In the genomic region with DNA sequence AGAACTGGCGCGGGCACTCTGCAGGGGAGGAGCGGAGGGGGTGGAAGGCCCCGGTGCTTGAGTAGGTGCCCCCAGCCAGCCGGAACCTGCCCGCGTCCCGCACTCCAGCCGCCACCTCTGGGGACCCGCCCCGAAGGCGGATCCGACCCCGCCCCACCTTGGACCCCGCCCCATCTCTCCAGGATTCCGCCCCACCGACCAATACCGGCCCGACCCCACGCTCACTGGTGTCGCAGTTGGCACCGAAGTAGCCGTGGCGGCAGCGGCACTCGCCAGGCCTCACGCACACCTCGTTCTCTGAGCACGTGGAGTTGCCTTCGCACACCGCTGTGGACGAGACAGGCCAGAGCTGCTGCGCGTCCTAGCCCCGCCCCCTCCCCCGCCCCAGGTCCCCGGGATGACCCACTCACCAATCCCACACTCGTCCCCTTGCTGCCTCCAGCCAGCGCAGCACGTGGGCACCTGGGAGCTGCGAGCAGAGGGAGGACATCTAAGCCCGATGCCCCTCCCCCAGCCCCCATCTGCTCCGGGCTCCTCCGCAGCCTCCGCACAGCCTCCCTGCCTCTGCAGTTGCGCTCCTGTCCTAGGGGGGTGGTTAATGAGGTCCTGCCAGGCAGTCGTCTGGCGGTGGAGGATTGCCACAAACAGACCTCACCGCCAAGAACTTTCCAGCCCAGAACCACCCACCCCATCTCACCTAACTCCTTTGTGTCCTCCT, we compare ENCODE assay signal across 1 cellular context.
TF ChIP-seq lines count a peak whose summit lies in the region.

No MANE protein-coding gene starts in this region.

TF ChIP-seq in K562, 482 proteins besides CTCF, POLR2A, EP300 and RAD21 (continued from another document and continues in another):
- TF ChIP-seq USF2 (CRISPR knock-in tag; IDR thresholded peaks at IDR 0.05) (peak; percentile 19; the same call in 1 of the 2 replicates), HLTF (IDR thresholded peaks at IDR 0.05) (no peak), KDM1A (IDR thresholded peaks at IDR 0.05) (no peak), KAT2B (IDR thresholded peaks at IDR 0.05; ENCODE audit: low read depth, low read length) (no peak), ZNF224 (CRISPR knock-in tag; IDR thresholded peaks at IDR 0.05) (no peak), ZNF507 (tag; conservative IDR thresholded peaks at IDR 0.05) (no peak), ZKSCAN3 (CRISPR knock-in tag; IDR thresholded peaks at IDR 0.05) (no peak), CCAR2 (IDR thresholded peaks at IDR 0.05; ENCODE audit: low read depth, low read length) (no peak), ZNF143 (CRISPR knock-in tag; IDR thresholded peaks at IDR 0.05) (no peak), DDX20 (tag; IDR thresholded peaks at IDR 0.05; ENCODE audit: low read depth) (no peak), ARHGAP35 (IDR thresholded peaks at IDR 0.05; ENCODE audit: partially characterized antibody) (no peak), SP1 (CRISPR knock-in tag; IDR thresholded peaks at IDR 0.05) (no peak), FOS (IDR thresholded peaks at IDR 0.05; ENCODE audit: extremely low read depth, insufficient read length) (no peak), CBX3 (IDR thresholded peaks at IDR 0.05; ENCODE audit: borderline replicate concordance in 1 of 2, low read length in 2 of 2) (peak in 1 of 2 experiments; percentile 71; a peak in 1 of 3 replicates), ZBTB26 (CRISPR knock-in tag; IDR thresholded peaks at IDR 0.05) (no peak), ZNF274 (IDR thresholded peaks at IDR 0.05; ENCODE audit: borderline replicate concordance, low read depth, low read length) (no peak), SIN3A (IDR thresholded peaks at IDR 0.05; ENCODE audit: borderline replicate concordance in 2 of 2, control insufficient read depth in 1 of 2, low read depth in 2 of 2, low read length in 2 of 2) (0 out of 4 replicates have a peak, but pooled peaks of 1 of the 2 experiments have one; percentile 8), PTBP1 (IDR thresholded peaks at IDR 0.05; ENCODE audit: low read depth, low read length) (no peak), MLX (CRISPR knock-in tag; conservative IDR thresholded peaks at IDR 0.05) (no peak), SRSF7 (optimal IDR thresholded peaks at IDR 0.05; ENCODE audit: low read depth, low read length) (no peak), CBFA2T3 (IDR thresholded peaks at IDR 0.05) (no peak), EWSR1 (IDR thresholded peaks at IDR 0.05; ENCODE audit: borderline replicate concordance, low read depth, partially characterized antibody) (no peak), SMARCA4 (IDR thresholded peaks at IDR 0.05) (no peak), ZNF280A (IDR thresholded peaks at IDR 0.05; ENCODE audit: low read depth, partially characterized antibody) (no peak), CEBPG (CRISPR knock-in tag; IDR thresholded peaks at IDR 0.05) (0 out of 2 replicates have a peak, but pooled peaks have one; percentile 36), CEBPG (tag; conservative IDR thresholded peaks at IDR 0.05 in 1 of 2, IDR thresholded peaks at IDR 0.05 in 1 of 2) (no peak), ZNF239 (CRISPR knock-in tag; IDR thresholded peaks at IDR 0.05) (no peak), DIDO1 (tag; IDR thresholded peaks at IDR 0.05; ENCODE audit: low read depth) (no peak), HMGXB4 (CRISPR knock-in tag; IDR thresholded peaks at IDR 0.05) (no peak), MEIS2 (IDR thresholded peaks at IDR 0.05; ENCODE audit: partially characterized antibody) (no peak), ZNF764 (CRISPR knock-in tag; IDR thresholded peaks at IDR 0.05; ENCODE audit: low read depth) (no peak; the same call in 1 of the 2 replicates), RBFOX2 (IDR thresholded peaks at IDR 0.05; ENCODE audit: low read depth, low read length) (0 out of 2 replicates have a peak, but pooled peaks have one; percentile 4), TCFL5 (CRISPR knock-in tag; conservative IDR thresholded peaks at IDR 0.05) (no peak), ZNF707 (CRISPR knock-in tag; conservative IDR thresholded peaks at IDR 0.05) (no peak), SMARCE1 (IDR thresholded peaks at IDR 0.05) (no peak), ZNF696 (CRISPR knock-in tag; conservative IDR thresholded peaks at IDR 0.05) (no peak), PHB (CRISPR knock-in tag; IDR thresholded peaks at IDR 0.05) (no peak), HDAC1 (IDR thresholded peaks at IDR 0.05) (0 out of 4 replicates have a peak, but pooled peaks of 1 of the 2 experiments have one; percentile 21), AFF4 (CRISPR knock-in tag; IDR thresholded peaks at IDR 0.05) (no peak), TCF3 (CRISPR knock-in tag; IDR thresholded peaks at IDR 0.05) (no peak), PCBP2 (IDR thresholded peaks at IDR 0.05; ENCODE audit: low read depth, low read length, poor library complexity, severe bottlenecking) (no peak), ZNF282 (CRISPR knock-in tag; IDR thresholded peaks at IDR 0.05) (peak; percentile 65; the same call in 1 of the 2 replicates)
- TF ChIP-seq, protein P1, sequence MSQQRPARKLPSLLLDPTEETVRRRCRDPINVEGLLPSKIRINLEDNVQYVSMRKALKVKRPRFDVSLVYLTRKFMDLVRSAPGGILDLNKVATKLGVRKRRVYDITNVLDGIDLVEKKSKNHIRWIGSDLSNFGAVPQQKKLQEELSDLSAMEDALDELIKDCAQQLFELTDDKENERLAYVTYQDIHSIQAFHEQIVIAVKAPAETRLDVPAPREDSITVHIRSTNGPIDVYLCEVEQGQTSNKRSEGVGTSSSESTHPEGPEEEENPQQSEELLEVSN (IDR thresholded peaks at IDR 0.05; ENCODE audit: borderline replicate concordance in 1 of 2, extremely low read depth in 1 of 2, insufficient read depth in 1 of 2, insufficient read length in 1 of 2, low read depth in 1 of 2, low read length in 1 of 2, poor library complexity in 1 of 2, severe bottlenecking in 1 of 2): peak; percentile 92 to 95
- TF ChIP-seq, protein P2, sequence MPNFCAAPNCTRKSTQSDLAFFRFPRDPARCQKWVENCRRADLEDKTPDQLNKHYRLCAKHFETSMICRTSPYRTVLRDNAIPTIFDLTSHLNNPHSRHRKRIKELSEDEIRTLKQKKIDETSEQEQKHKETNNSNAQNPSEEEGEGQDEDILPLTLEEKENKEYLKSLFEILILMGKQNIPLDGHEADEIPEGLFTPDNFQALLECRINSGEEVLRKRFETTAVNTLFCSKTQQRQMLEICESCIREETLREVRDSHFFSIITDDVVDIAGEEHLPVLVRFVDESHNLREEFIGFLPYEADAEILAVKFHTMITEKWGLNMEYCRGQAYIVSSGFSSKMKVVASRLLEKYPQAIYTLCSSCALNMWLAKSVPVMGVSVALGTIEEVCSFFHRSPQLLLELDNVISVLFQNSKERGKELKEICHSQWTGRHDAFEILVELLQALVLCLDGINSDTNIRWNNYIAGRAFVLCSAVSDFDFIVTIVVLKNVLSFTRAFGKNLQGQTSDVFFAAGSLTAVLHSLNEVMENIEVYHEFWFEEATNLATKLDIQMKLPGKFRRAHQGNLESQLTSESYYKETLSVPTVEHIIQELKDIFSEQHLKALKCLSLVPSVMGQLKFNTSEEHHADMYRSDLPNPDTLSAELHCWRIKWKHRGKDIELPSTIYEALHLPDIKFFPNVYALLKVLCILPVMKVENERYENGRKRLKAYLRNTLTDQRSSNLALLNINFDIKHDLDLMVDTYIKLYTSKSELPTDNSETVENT (CRISPR knock-in tag; IDR thresholded peaks at IDR 0.05): 0 out of 2 replicates have a peak, but pooled peaks have one; percentile 36
- TF ChIP-seq, protein P3, sequence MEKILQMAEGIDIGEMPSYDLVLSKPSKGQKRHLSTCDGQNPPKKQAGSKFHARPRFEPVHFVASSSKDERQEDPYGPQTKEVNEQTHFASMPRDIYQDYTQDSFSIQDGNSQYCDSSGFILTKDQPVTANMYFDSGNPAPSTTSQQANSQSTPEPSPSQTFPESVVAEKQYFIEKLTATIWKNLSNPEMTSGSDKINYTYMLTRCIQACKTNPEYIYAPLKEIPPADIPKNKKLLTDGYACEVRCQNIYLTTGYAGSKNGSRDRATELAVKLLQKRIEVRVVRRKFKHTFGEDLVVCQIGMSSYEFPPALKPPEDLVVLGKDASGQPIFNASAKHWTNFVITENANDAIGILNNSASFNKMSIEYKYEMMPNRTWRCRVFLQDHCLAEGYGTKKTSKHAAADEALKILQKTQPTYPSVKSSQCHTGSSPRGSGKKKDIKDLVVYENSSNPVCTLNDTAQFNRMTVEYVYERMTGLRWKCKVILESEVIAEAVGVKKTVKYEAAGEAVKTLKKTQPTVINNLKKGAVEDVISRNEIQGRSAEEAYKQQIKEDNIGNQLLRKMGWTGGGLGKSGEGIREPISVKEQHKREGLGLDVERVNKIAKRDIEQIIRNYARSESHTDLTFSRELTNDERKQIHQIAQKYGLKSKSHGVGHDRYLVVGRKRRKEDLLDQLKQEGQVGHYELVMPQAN (IDR thresholded peaks at IDR 0.05; ENCODE audit: borderline replicate concordance): no peak
- TF ChIP-seq, protein P4, sequence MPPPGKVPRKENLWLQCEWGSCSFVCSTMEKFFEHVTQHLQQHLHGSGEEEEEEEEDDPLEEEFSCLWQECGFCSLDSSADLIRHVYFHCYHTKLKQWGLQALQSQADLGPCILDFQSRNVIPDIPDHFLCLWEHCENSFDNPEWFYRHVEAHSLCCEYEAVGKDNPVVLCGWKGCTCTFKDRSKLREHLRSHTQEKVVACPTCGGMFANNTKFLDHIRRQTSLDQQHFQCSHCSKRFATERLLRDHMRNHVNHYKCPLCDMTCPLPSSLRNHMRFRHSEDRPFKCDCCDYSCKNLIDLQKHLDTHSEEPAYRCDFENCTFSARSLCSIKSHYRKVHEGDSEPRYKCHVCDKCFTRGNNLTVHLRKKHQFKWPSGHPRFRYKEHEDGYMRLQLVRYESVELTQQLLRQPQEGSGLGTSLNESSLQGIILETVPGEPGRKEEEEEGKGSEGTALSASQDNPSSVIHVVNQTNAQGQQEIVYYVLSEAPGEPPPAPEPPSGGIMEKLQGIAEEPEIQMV (tag; conservative IDR thresholded peaks at IDR 0.05; ENCODE audit: low read depth): no peak
